18 cellular contexts compared by ENCODE assay signal in the genomic region with DNA sequence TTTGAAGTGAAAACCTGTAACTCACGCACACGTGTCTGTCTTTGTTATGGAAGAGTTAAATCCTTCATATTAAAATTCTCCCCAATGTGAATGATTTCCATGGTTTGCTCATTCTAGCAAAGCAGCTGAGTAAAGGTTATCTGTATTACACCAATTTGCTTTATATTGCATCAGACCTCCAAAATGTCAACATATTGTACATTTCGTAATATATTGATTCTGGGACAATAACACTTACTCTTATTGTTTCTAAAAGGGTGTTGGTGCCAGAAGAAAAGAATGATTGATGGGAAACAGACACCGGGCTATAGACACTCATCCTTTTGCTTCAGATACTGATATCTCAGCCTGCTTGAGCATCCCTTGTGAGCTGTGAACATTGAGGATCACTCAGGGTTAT. TPM values are rescaled to one million over a fixed set of nuclear protein-coding genes. Genes with fewer than 3 reads are reported as not detected.
DNase-seq lines count a peak whose midpoint lies in the region; TF ChIP-seq lines count a peak whose summit lies in the region.
"Had no signal": no experiment of that assay in that cellular context is flagged by ENCODE, and none has a peak within 500 bp of the region (broad histone marks: within the 10 kb centered on the region; RNA-seq: fewer than 3 reads in every experiment).

No MANE protein-coding gene starts in this region.

- H3K27me3 ChIP-seq in CD4-positive, alpha-beta memory T cell (ENCODE audit: insufficient read depth, low read length), result peaks cover 7% of the 10 kb centered on the region
- no peaks in the 10 kb centered on the region for H3K27me3 ChIP-seq in Karpas-422 (ENCODE audit: low read length)

- no peaks in the 10 kb centered on the region for H3K9me3 Mint-ChIP-seq in Calu3 (ENCODE audit: low read depth, unreplicated experiment)
- H3K9me3 Mint-ChIP-seq in CD4-positive, alpha-beta memory T cell, result no peaks in the 10 kb centered on the region
- H3K9me3 Mint-ChIP-seq: CD4-positive, alpha-beta T cell had no signal

- no peaks in the 10 kb centered on the region for H3K27me3 Mint-ChIP-seq in Calu3 (ENCODE audit: unreplicated experiment)
- H3K27me3 Mint-ChIP-seq in CD4-positive, alpha-beta memory T cell, result peaks cover 5 to 17% of the 10 kb centered on the region in 2 donors

- no peak overlapping the region for H3K4me3 ChIP-seq in CD4-positive, alpha-beta memory T cell (ENCODE audit: low read length in 2 of 2)
- H3K4me3 ChIP-seq in Karpas-422 (ENCODE audit: low read length), result no peak overlapping the region

- H3K27ac Mint-ChIP-seq in Calu3 (ENCODE audit: unreplicated experiment), result peak overlapping the region; percentile 47
- H3K27ac Mint-ChIP-seq in CD4-positive, alpha-beta memory T cell, result no peak overlapping the region
- H3K27ac Mint-ChIP-seq: B cell; CD4-positive, alpha-beta T cell had no signal

- POLR2A ChIA-PET in CD4-positive, alpha-beta memory T cell (lab: Charles Lee; ENCODE audit: partially characterized antibody), result no interaction called here

- no peak overlapping the region for H3K27ac ChIP-seq in CD4-positive, alpha-beta memory T cell (ENCODE audit: low read depth, low read length)
- no peak overlapping the region for H3K27ac ChIP-seq in Karpas-422 (ENCODE audit: low read length)

- no peaks in the 10 kb centered on the region for H4K20me1 ChIP-seq in Karpas-422 (ENCODE audit: insufficient read depth, low read depth, low read length)

- H3K9ac ChIP-seq in Karpas-422 (ENCODE audit: low read length), result no peak overlapping the region

- intact Hi-C loops in Calu3 (cut with micrococcal nuclease; ENCODE audit: unreplicated experiment), result loop anchor here (10.0 kb wide), 2 partner anchors 183 to 383 kb away; no protein-coding TSS in a partner anchor
- intact Hi-C loops in CD4-positive, alpha-beta memory T cell (cut with micrococcal nuclease), result no loop called here

- no peaks in the 10 kb centered on the region for H3K4me1 ChIP-seq in CD4-positive, alpha-beta memory T cell (ENCODE audit: insufficient read depth, low read length)
- no peaks in the 10 kb centered on the region for H3K4me1 ChIP-seq in Karpas-422 (ENCODE audit: low read length)

- DNase-seq in Calu3 (no peak), NCI-H146 treated with DMSO at 0.1 percent for 48 hours (lab: John Stamatoyannopoulos, UW; ENCODE audit: unreplicated experiment) (peak; percentile 96), OCI-M1 (lab: John Stamatoyannopoulos, UW) (peak; percentile 52), fibroblast of peridontal ligament (ENCODE audit: extremely low read depth) (peak; percentile 41), cerebellar cortex (ENCODE audit: low spot score) (no peak), amygdala (lab: John Stamatoyannopoulos, UW) (no peak), Karpas-422 (no peak)
- no peak for DNase-seq in CD4-positive, alpha-beta memory T cell
- DNase-seq: ACHN; CD4-positive, alpha-beta T cell; Kasumi-1; MM.1S; NCI-H1092 treated with DMSO at 0.1 percent for 48 hours; NCI-H187; NCI-H774; Right ventricle myocardium superior had no signal

- H3K79me2 ChIP-seq in Karpas-422 (ENCODE audit: low read length), result no peaks in the 10 kb centered on the region

- no peak overlapping the region for H3K4me3 Mint-ChIP-seq in Calu3 (ENCODE audit: low read depth, unreplicated experiment)
- H3K4me3 Mint-ChIP-seq in CD4-positive, alpha-beta memory T cell, result no peak overlapping the region
- H3K4me3 Mint-ChIP-seq: B cell; CD4-positive, alpha-beta T cell had no signal

- H3K4me2 ChIP-seq in Karpas-422 (ENCODE audit: low read depth, low read length, poor library complexity, severe bottlenecking), result no peak overlapping the region

- no peak for TF ChIP-seq CTCF in Calu3 (IDR thresholded peaks at IDR 0.05; ENCODE audit: unreplicated experiment)

- CTCF ChIA-PET in Calu3 (lab: Charles Lee), result interaction anchor here (0.6 kb wide), 1 partner anchor 687 kb away, joined by 3 read pairs; no protein-coding TSS in a partner anchor
- CTCF ChIA-PET in CD4-positive, alpha-beta memory T cell (lab: Charles Lee; ENCODE audit: partially characterized antibody), result no interaction called here

- H2AFZ ChIP-seq in Karpas-422 (ENCODE audit: low read length), result no peak overlapping the region

- no TSS peak for BruUV-seq in Calu3 (replicated peaks; lab: Mats Ljungman, UMichigan)

- H3K9me2 ChIP-seq in Karpas-422 (replicated peaks; ENCODE audit: insufficient read depth, low read length), result no peaks in the 10 kb centered on the region

- no peaks in the 10 kb centered on the region for H3K4me1 Mint-ChIP-seq in Calu3 (ENCODE audit: low read depth, unreplicated experiment)
- no peaks in the 10 kb centered on the region for H3K4me1 Mint-ChIP-seq in CD4-positive, alpha-beta memory T cell
- H3K4me1 Mint-ChIP-seq: B cell had no signal

- no peaks in the 10 kb centered on the region for H3K36me3 ChIP-seq in CD4-positive, alpha-beta memory T cell (ENCODE audit: insufficient read depth, low read length)
- no peaks in the 10 kb centered on the region for H3K36me3 ChIP-seq in Karpas-422 (ENCODE audit: insufficient read depth, low read length)

- no peaks in the 10 kb centered on the region for H3K9me3 ChIP-seq in CD4-positive, alpha-beta memory T cell (ENCODE audit: control insufficient read depth in 1 of 2, low read length in 2 of 2)
- no peaks in the 10 kb centered on the region for H3K9me3 ChIP-seq in Karpas-422 (ENCODE audit: low read length)

- H3K36me3 Mint-ChIP-seq in Calu3 (ENCODE audit: insufficient read depth, unreplicated experiment), result no peaks in the 10 kb centered on the region
- H3K36me3 Mint-ChIP-seq in CD4-positive, alpha-beta memory T cell, result no peaks in the 10 kb centered on the region

RNA-seq across cellular contexts. Expression of gene NTNG1, which starts 7.0 kb away (rescaled TPM):
- 1.5 and 2.6 TPM in 2 replicates for total RNA-seq in Calu3 (2022)
- total RNA-seq in CD4-positive, alpha-beta memory T cell, result not detected
- polyA plus RNA-seq in CD4-positive, alpha-beta memory T cell, result not detected
- total RNA-seq in Karpas-422 (2014; rRNA removed; shearing (Covaris generic); ENCODE audit: low replicate concordance), result not detected in 2 replicates
- total RNA-seq: CD4-positive, alpha-beta T cell; T-helper 1 cell treated with Interleukin-12 subunit alpha and Interleukin-12 subunit beta and Interleukin-4 antibody, amounts not matched to agents 30 ng/mL and 1 ng/mL, for 36 hours had no signal

Comparison
In these comparisons a context has a peak if more than half of its experiments do, and no peak if none do; other contexts are left out.
1. DNase-seq: peak in NCI-H146 treated with DMSO at 0.1 percent for 48 hours (single experiment), OCI-M1 (single experiment) and fibroblast of peridontal ligament (single experiment); none in Calu3 (single experiment), CD4-positive, alpha-beta memory T cell (0 of 5), cerebellar cortex (single experiment), amygdala (0 of 56) and Karpas-422 (single experiment).